11 cellular contexts compared by ENCODE assay signal in genomic region chr10:50469778-50470193, GRCh38.
A peak's percentile ranks its signal among the peaks of the same experiment; 100 is the strongest.
DNase-seq lines count a peak whose midpoint lies in the region; ATAC-seq and TF ChIP-seq lines count a peak whose summit lies in the region.
"Had no signal": no experiment of that assay in that cellular context is flagged by ENCODE, and none has a peak within 500 bp of the region (broad histone marks: within the 10 kb centered on the region; RNA-seq: fewer than 3 reads in every experiment).

No MANE protein-coding gene starts in this region.

- H4K20me1 ChIP-seq in hepatocyte (ENCODE audit: insufficient read depth, poor library complexity, severe bottlenecking): no peaks in the 10 kb centered on the region

- H3K4me1 ChIP-seq in right atrium auricular region (peaks cover 0 to 34% of the 10 kb centered on the region in 2 donors), hepatocyte (ENCODE audit: insufficient read depth) (peaks cover 25% of the 10 kb centered on the region), urinary bladder (ENCODE audit: insufficient read depth) (peaks cover 2% of the 10 kb centered on the region)

- TF ChIP-seq CTCF in right atrium auricular region (IDR thresholded peaks at IDR 0.05) (no peak), hepatocyte (IDR thresholded peaks at IDR 0.05; ENCODE audit: poor library complexity) (no peak)

- H3K27ac ChIP-seq in right atrium auricular region (no peak overlapping the region), hepatocyte (peak overlapping the region; percentile 50), urinary bladder (ENCODE audit: low read depth) (peak overlapping the region; percentile 38)

- 54% methylated on average over 3 of the region's 3 CpGs for WGBS in hepatocyte (ENCODE audit: low lambda C conversion rate, missing lambda C conversion rate)
- WGBS in urinary bladder: 31% methylated on average over 3 of the region's 3 CpGs

- H3K4me2 ChIP-seq in hepatocyte: peak overlapping the region; percentile 40

- H3K79me2 ChIP-seq in hepatocyte: peaks cover 13% of the 10 kb centered on the region

- peak; percentile 48 for ATAC-seq in Right ventricle myocardium inferior
- ATAC-seq in GM19324 (IDR thresholded peaks at IDR 0.05; ENCODE audit: low FRiP score, unreplicated experiment): no peak
- ATAC-seq in GM19023 (IDR thresholded peaks at IDR 0.05; ENCODE audit: unreplicated experiment): no peak
- no peak for ATAC-seq in HG03521 (IDR thresholded peaks at IDR 0.05; ENCODE audit: unreplicated experiment)

- H3K9me3 ChIP-seq in right atrium auricular region (no peaks in the 10 kb centered on the region), hepatocyte (ENCODE audit: low read depth) (no peaks in the 10 kb centered on the region)
- H3K9me3 ChIP-seq: left lung had no signal

- intact Hi-C loops in Right ventricle myocardium inferior (cut with DNase I): no loop called here

- no peak for DNase-seq in Right ventricle myocardium inferior (ENCODE audit: missing footprints)
- no peak for DNase-seq in right atrium auricular region (ENCODE audit: low spot score)
- peak; percentile 53 for DNase-seq in OCI-M1 (lab: John Stamatoyannopoulos, UW)
- DNase-seq in hepatocyte (ENCODE audit: low spot score): no peak
- DNase-seq: activated CD4-positive, alpha-beta T cell treated with anti-CD3 and anti-CD28 coated beads, Interleukin-2, amount 50 U/mL, for 48 hours; left lung; NCI-H1105 treated with DMSO at 0.1 percent for 48 hours had no signal

- no peak overlapping the region for H3K4me3 ChIP-seq in right atrium auricular region
- H3K4me3 ChIP-seq in hepatocyte: no peak overlapping the region
- no peak overlapping the region for H3K4me3 ChIP-seq in urinary bladder (ENCODE audit: low read depth, low read length)
- H3K4me3 ChIP-seq: left lung had no signal

- H2AFZ ChIP-seq in hepatocyte: no peak overlapping the region

- no peaks in the 10 kb centered on the region for H3K27me3 ChIP-seq in right atrium auricular region
- H3K27me3 ChIP-seq in hepatocyte: no peaks in the 10 kb centered on the region
- H3K27me3 ChIP-seq: left lung had no signal

- H3K36me3 ChIP-seq in right atrium auricular region: no peaks in the 10 kb centered on the region
- no peaks in the 10 kb centered on the region for H3K36me3 ChIP-seq in hepatocyte (replicated peaks; ENCODE audit: insufficient read depth, low read depth)
- no peaks in the 10 kb centered on the region for H3K36me3 ChIP-seq in urinary bladder (ENCODE audit: insufficient read depth)
- H3K36me3 ChIP-seq: left lung had no signal

- no peaks in the 10 kb centered on the region for H3K9me2 ChIP-seq in hepatocyte (replicated peaks; ENCODE audit: insufficient read depth)

Comparison
In these comparisons a context has a peak if more than half of its experiments do, and no peak if none do; other contexts are left out.
1. H3K27ac ChIP-seq: peak in hepatocyte (single experiment) and urinary bladder (single experiment); none in right atrium auricular region (0 of 2).